In genomic region chr16:14303654-14304394, GRCh38 we compare ENCODE assay signal across 9 cellular contexts.
DNase-seq lines count a peak whose midpoint lies in the region; ATAC-seq and TF ChIP-seq lines count a peak whose summit lies in the region.
"Had no signal": no experiment of that assay in that cellular context is flagged by ENCODE, and none has a peak within 500 bp of the region (broad histone marks: within the 10 kb centered on the region; RNA-seq: fewer than 3 reads in every experiment).

No MANE protein-coding gene starts in this region.

- H3K27ac ChIP-seq in Peyer's patch (peak overlapping the region in 2 of 4 donors; percentile 69 to 70), fibroblast of lung (ENCODE audit: insufficient read depth, low read length) (no peak overlapping the region)

- peaks cover 0 to 3% of the 10 kb centered on the region in 2 donors for H3K27me3 ChIP-seq in Peyer's patch
- no peaks in the 10 kb centered on the region for H3K27me3 ChIP-seq in fibroblast of lung (ENCODE audit: control insufficient read depth, insufficient read depth, low read length)

- H3K27me3 Mint-ChIP-seq in progenitor cell of endocrine pancreas, result peaks cover 54% of the 10 kb centered on the region

- H3K4me1 ChIP-seq in Peyer's patch, result peaks cover 0 to 24% (median 9%) of the 10 kb centered on the region in 4 donors
- peaks cover 18% of the 10 kb centered on the region for H3K4me1 ChIP-seq in fibroblast of lung (ENCODE audit: control insufficient read depth, extremely low read depth, insufficient read depth, low read length)

- H3K9me3 ChIP-seq in Peyer's patch (no peaks in the 10 kb centered on the region), fibroblast of lung (ENCODE audit: control insufficient read depth, insufficient read depth, low read depth, low read length) (no peaks in the 10 kb centered on the region)

- in situ Hi-C loops in GM13977 (cut with MboI; ENCODE audit: low pct_unique_long_range_greater_than_20kb, low sequenced_read_pairs, unreplicated experiment), result no loop called here

- H3K4me1 Mint-ChIP-seq in progenitor cell of endocrine pancreas (ENCODE audit: low read depth), result peaks cover 39% of the 10 kb centered on the region

- no peaks in the 10 kb centered on the region for H3K36me3 ChIP-seq in Peyer's patch
- H3K36me3 ChIP-seq in fibroblast of lung (ENCODE audit: control insufficient read depth, insufficient read depth, low read length), result no peaks in the 10 kb centered on the region

- no peak overlapping the region for H3K27ac Mint-ChIP-seq in progenitor cell of endocrine pancreas

- H4K20me1 ChIP-seq in fibroblast of lung (ENCODE audit: control insufficient read depth, extremely low read depth, insufficient read depth, low read length), result no peaks in the 10 kb centered on the region

- H3K4me3 ChIP-seq in Peyer's patch (peak overlapping the region; percentile 65 to 79 (median 77)), fibroblast of lung (replicated peaks in 1 of 4; ENCODE audit: control extremely low read depth in 1 of 4, insufficient read depth in 1 of 4, low read depth in 3 of 4, low read length in 4 of 4) (peak overlapping the region; percentile 66 to 91 (median 84))

- DNase-seq in EL (peak; percentile 22), Peyer's patch (no peak), fibroblast of lung (ENCODE audit: low read depth in 2 of 2) (no peak), progenitor cell of endocrine pancreas (ENCODE audit: low spot score, unreplicated experiment) (no peak), GM13977 (ENCODE audit: low spot score) (no peak)
- no peak for DNase-seq in stimulated activated CD4-positive, alpha-beta T cell treated with anti-CD3 and anti-CD28 coated beads, Interleukin-4, amount 100 ng/mL, for 24 hours
- DNase-seq: stimulated activated CD4-positive, alpha-beta T cell treated with anti-CD3 and anti-CD28 coated beads, Interleukin-4, amount 100 ng/mL, for 4 hours had no signal

- TF ChIP-seq CTCF in Peyer's patch (IDR thresholded peaks at IDR 0.05) (no peak), fibroblast of lung (conservative IDR thresholded peaks at IDR 0.05 in 1 of 2, IDR thresholded peaks at IDR 0.05 in 1 of 2; ENCODE audit: low read depth in 1 of 2, low read length in 2 of 2) (no peak), progenitor cell of endocrine pancreas (IDR thresholded peaks at IDR 0.05; ENCODE audit: unreplicated experiment) (no peak), GM13977 (IDR thresholded peaks at IDR 0.05; ENCODE audit: extremely low read depth, insufficient read depth, missing control alignments) (no peak)

- H3K79me2 ChIP-seq in fibroblast of lung (ENCODE audit: control insufficient read depth, insufficient read depth, low read length), result peaks cover 64% of the 10 kb centered on the region

- no peak overlapping the region for H2AFZ ChIP-seq in fibroblast of lung (ENCODE audit: low read length)

- H3K9me3 Mint-ChIP-seq in progenitor cell of endocrine pancreas (ENCODE audit: low read depth), result no peaks in the 10 kb centered on the region

- H3K36me3 Mint-ChIP-seq in progenitor cell of endocrine pancreas (ENCODE audit: insufficient read depth), result no peaks in the 10 kb centered on the region

- no peak for TF ChIP-seq POLR2A in Peyer's patch (IDR thresholded peaks at IDR 0.05)

- H3K4me3 Mint-ChIP-seq in progenitor cell of endocrine pancreas (ENCODE audit: low read depth), result peak overlapping the region; percentile 79

- H3K4me2 ChIP-seq in fibroblast of lung (ENCODE audit: extremely low read depth, insufficient read depth, low read length), result peak overlapping the region; percentile 33

- no peak overlapping the region for H3K9ac ChIP-seq in fibroblast of lung (ENCODE audit: insufficient read depth, low read length)

- ATAC-seq in GM21423 (IDR thresholded peaks at IDR 0.05; ENCODE audit: unreplicated experiment), result no peak
- ATAC-seq in GM19328 (IDR thresholded peaks at IDR 0.05; ENCODE audit: unreplicated experiment), result no peak
